17 cellular contexts compared by ENCODE assay signal in genomic region chr1:248636612-248637011, GRCh38. TPM values are rescaled to one million over a fixed set of nuclear protein-coding genes. Genes with fewer than 3 reads are reported as not detected.
"Had no signal": no experiment of that assay in that cellular context is flagged by ENCODE, and none has a peak within 500 bp of the region (broad histone marks: within the 10 kb centered on the region; RNA-seq: fewer than 3 reads in every experiment).

No MANE protein-coding gene starts in this region.

RNA-seq across cellular contexts. Expression of gene OR2T11, which starts 1.7 kb away (rescaled TPM):
- total RNA-seq: dermis blood vessel endothelial cell, esophagus mucosa, esophagus squamous epithelium, gastrocnemius medialis, glomerular endothelial cell, heart right ventricle, kidney epithelial cell, left cardiac atrium, left lung, left ventricle myocardium superior, lower lobe of right lung, lung microvascular endothelial cell, mesenteric fat pad, mesothelial cell of epicardium, mucosa of gallbladder had no signal
- polyA plus RNA-seq: heart right ventricle, keratinocyte had no signal

RNA-seq across cellular contexts. Expression of gene OR2T35, which starts 8.5 kb away (rescaled TPM):
- total RNA-seq: dermis blood vessel endothelial cell, esophagus mucosa, esophagus squamous epithelium, gastrocnemius medialis, glomerular endothelial cell, heart right ventricle, kidney epithelial cell, left cardiac atrium, left lung, left ventricle myocardium superior, lower lobe of right lung, lung microvascular endothelial cell, mesenteric fat pad, mesothelial cell of epicardium, mucosa of gallbladder had no signal
- polyA plus RNA-seq: heart right ventricle, keratinocyte had no signal

RNA-seq across cellular contexts. Expression of gene OR2T27, which starts 18.7 kb away (rescaled TPM):
- total RNA-seq: dermis blood vessel endothelial cell, esophagus mucosa, esophagus squamous epithelium, gastrocnemius medialis, glomerular endothelial cell, heart right ventricle, kidney epithelial cell, left cardiac atrium, left lung, left ventricle myocardium superior, lower leg skin, lower lobe of right lung, lung microvascular endothelial cell, mesenteric fat pad, mesothelial cell of epicardium, mucosa of gallbladder had no signal
- polyA plus RNA-seq: heart right ventricle, keratinocyte had no signal

RNA-seq across cellular contexts. Expression of gene OR2T10, which starts 39.1 kb away (rescaled TPM):
- total RNA-seq: dermis blood vessel endothelial cell, esophagus mucosa, esophagus squamous epithelium, gastrocnemius medialis, glomerular endothelial cell, heart right ventricle, kidney epithelial cell, left cardiac atrium, left lung, left ventricle myocardium superior, lower leg skin, lower lobe of right lung, lung microvascular endothelial cell, mesenteric fat pad, mesothelial cell of epicardium, mucosa of gallbladder had no signal
- polyA plus RNA-seq: heart right ventricle, keratinocyte had no signal
